In the genomic region with DNA sequence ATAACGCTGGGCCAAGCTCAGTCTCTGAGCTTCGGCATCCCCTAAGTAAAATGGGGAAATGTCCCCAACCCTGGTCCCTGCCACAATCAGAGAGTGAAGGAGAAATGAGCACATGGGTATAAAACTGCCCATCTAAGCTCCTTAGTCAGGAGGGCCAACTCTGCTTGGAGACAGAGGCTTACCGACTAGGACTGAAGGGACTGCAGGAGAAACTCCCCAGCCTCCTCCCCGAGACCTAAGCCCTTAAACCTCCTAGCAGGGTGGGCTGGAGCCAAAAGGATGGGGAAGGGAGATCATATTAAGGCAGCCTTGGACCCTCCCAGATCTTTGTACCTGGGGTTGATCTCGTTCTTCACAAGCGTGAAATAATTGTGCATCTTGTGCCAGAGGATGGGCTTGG, we compare ENCODE assay signal across 1 cellular context.
TF ChIP-seq lines count a peak whose summit lies in the region.

No MANE protein-coding gene starts in this region.

TF ChIP-seq in HepG2, 621 proteins besides CTCF, POLR2A, EP300 and RAD21 (continued from another document):
- TF ChIP-seq, protein P1, sequence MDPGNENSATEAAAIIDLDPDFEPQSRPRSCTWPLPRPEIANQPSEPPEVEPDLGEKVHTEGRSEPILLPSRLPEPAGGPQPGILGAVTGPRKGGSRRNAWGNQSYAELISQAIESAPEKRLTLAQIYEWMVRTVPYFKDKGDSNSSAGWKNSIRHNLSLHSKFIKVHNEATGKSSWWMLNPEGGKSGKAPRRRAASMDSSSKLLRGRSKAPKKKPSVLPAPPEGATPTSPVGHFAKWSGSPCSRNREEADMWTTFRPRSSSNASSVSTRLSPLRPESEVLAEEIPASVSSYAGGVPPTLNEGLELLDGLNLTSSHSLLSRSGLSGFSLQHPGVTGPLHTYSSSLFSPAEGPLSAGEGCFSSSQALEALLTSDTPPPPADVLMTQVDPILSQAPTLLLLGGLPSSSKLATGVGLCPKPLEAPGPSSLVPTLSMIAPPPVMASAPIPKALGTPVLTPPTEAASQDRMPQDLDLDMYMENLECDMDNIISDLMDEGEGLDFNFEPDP (CRISPR knock-in tag; conservative IDR thresholded peaks at IDR 0.05): 0 out of 2 replicates have a peak, but pooled peaks have one; percentile 86
